Comparison of ENCODE assay signal across 21 cellular contexts in genomic region chr14:95388699-95389098, GRCh38.
DNase-seq lines count a peak whose midpoint lies in the region; ATAC-seq and TF ChIP-seq lines count a peak whose summit lies in the region.
"Had no signal": no experiment of that assay in that cellular context is flagged by ENCODE, and none has a peak within 500 bp of the region (broad histone marks: within the 10 kb centered on the region; RNA-seq: fewer than 3 reads in every experiment).

No MANE protein-coding gene starts in this region.

- WGBS in GM23248 (ENCODE audit: low coverage in 1 of 2, low lambda C conversion rate in 2 of 2, missing lambda C conversion rate in 2 of 2), 2 experiments, result 29 to 38% methylated on average over 4 of the region's 4 CpGs
- WGBS in smooth muscle cell (ENCODE audit: low lambda C conversion rate), result 58% methylated on average over 4 of the region's 4 CpGs

- H3K27me3 ChIP-seq in GM23248 (replicated peaks; ENCODE audit: insufficient read depth), result no peaks in the 10 kb centered on the region
- H3K27me3 ChIP-seq in WERI-Rb-1 (ENCODE audit: insufficient read depth, low read depth, severe bottlenecking), result no peaks in the 10 kb centered on the region
- H3K27me3 ChIP-seq in smooth muscle cell (ENCODE audit: low read depth), result no peaks in the 10 kb centered on the region
- H3K27me3 ChIP-seq: sigmoid colon, tibial nerve had no signal

- H3K36me3 ChIP-seq in GM23248 (ENCODE audit: low read depth) (no peaks in the 10 kb centered on the region), WERI-Rb-1 (no peaks in the 10 kb centered on the region), smooth muscle cell (ENCODE audit: low read depth) (no peaks in the 10 kb centered on the region)
- H3K36me3 ChIP-seq: sigmoid colon, tibial nerve had no signal

- H3K4me2 ChIP-seq in GM23248 (ENCODE audit: unreplicated experiment) (no peak overlapping the region), smooth muscle cell (peak overlapping the region; percentile 31)

- DNase-seq in GM23248 (peak; percentile 62), WERI-Rb-1 (no peak), iris pigment epithelial cell (ENCODE audit: low read depth) (peak; percentile 41), smooth muscle cell (lab: John Stamatoyannopoulos, UW; ENCODE audit: unreplicated experiment) (no peak), mucosa of gallbladder (ENCODE audit: low spot score) (no peak)
- DNase-seq: activated CD4-positive, alpha-beta T cell treated with anti-CD3 and anti-CD28 coated beads for 1 hour; activated CD8-positive, alpha-beta memory T cell treated with anti-CD3 and anti-CD28 coated beads for 24 hours; activated naive CD4-positive, alpha-beta T cell treated with anti-CD3 and anti-CD28 coated beads, Interleukin-2, amount 50 U/mL, for 16 hours; activated T-cell treated with anti-CD3 and anti-CD28 coated beads, Interleukin-2, amount 50 U/mL, for 4 hours; cortex of kidney; DMS79; naive thymus-derived CD4-positive, alpha-beta T cell; NCI-H1092; NCI-H510A treated with DMSO at 0.1 percent for 48 hours; RPMI8226; sigmoid colon; stimulated activated CD4-positive, alpha-beta T cell treated with anti-CD3 and anti-CD28 coated beads, Interleukin-2, amount 100 ng/mL, for 24 hours; stimulated activated naive B cell treated with anti-CD40 and anti-IgM and Interleukin-4, amounts not matched to agents 10 μg/mL and 1 μg/mL and 100 μg/mL, for 72 hours had no signal

- TF ChIP-seq CTCF in WERI-Rb-1 (IDR thresholded peaks at IDR 0.05; ENCODE audit: low read depth, low read length) (no peak), smooth muscle cell (IDR thresholded peaks at IDR 0.05; ENCODE audit: borderline replicate concordance, insufficient read depth, poor library complexity, severe bottlenecking) (no peak)

- H3K9ac ChIP-seq in GM23248, result no peak overlapping the region
- H3K9ac ChIP-seq in smooth muscle cell (ENCODE audit: low read depth), result no peak overlapping the region

- no peaks in the 10 kb centered on the region for H3K9me3 ChIP-seq in GM23248 (ENCODE audit: low read depth)
- peaks cover 6% of the 10 kb centered on the region for H3K9me3 ChIP-seq in WERI-Rb-1 (ENCODE audit: severe bottlenecking)
- H3K9me3 ChIP-seq in smooth muscle cell (replicated peaks; ENCODE audit: low read depth), result no peaks in the 10 kb centered on the region
- H3K9me3 ChIP-seq: sigmoid colon had no signal

- H3K9me2 ChIP-seq in GM23248 (ENCODE audit: insufficient read depth), result no peaks in the 10 kb centered on the region

- H3K79me2 ChIP-seq in GM23248 (ENCODE audit: insufficient read depth) (no peaks in the 10 kb centered on the region), smooth muscle cell (ENCODE audit: low read depth) (no peaks in the 10 kb centered on the region)

- in situ Hi-C loops in GM23248 (cut with MboI), result no loop called here

- no peak for ATAC-seq in HG03342 (IDR thresholded peaks at IDR 0.05; ENCODE audit: unreplicated experiment)
- no peak for ATAC-seq in HG03039 (IDR thresholded peaks at IDR 0.05; ENCODE audit: unreplicated experiment)
- ATAC-seq: activated T-cell treated with anti-CD3 and anti-CD28 coated beads, Interleukin-2, amount 50 U/mL, for 4 hours; naive thymus-derived CD4-positive, alpha-beta T cell; stimulated activated naive B cell treated with anti-CD40 and anti-IgM and Interleukin-4, amounts not matched to agents 10 μg/mL and 1 μg/mL and 100 μg/mL, for 72 hours had no signal

- H3K27ac ChIP-seq in GM23248, result no peak overlapping the region
- H3K27ac ChIP-seq in WERI-Rb-1, result peak overlapping the region; percentile 68
- H3K27ac ChIP-seq in smooth muscle cell (ENCODE audit: low read depth), result peak overlapping the region; percentile 30

- 0 out of 2 replicates have a peak overlapping the region, but pooled peaks have one; percentile 20 for H2AFZ ChIP-seq in GM23248
- no peak overlapping the region for H2AFZ ChIP-seq in smooth muscle cell (ENCODE audit: low read depth)

- H3K4me3 ChIP-seq in GM23248, result no peak overlapping the region
- no peak overlapping the region for H3K4me3 ChIP-seq in WERI-Rb-1 (ENCODE audit: low read depth, low read length)
- H3K4me3 ChIP-seq in smooth muscle cell, result no peak overlapping the region
- H3K4me3 ChIP-seq: sigmoid colon, tibial nerve had no signal

- H3F3A ChIP-seq in GM23248 (ENCODE audit: insufficient read depth), result 0 out of 2 replicates have a peak, but pooled peaks cover 7% of the 10 kb centered on the region
- no peaks in the 10 kb centered on the region for H3F3A ChIP-seq in smooth muscle cell (ENCODE audit: low read depth)

- H3K4me1 ChIP-seq in GM23248 (ENCODE audit: insufficient read depth), result no peaks in the 10 kb centered on the region
- H3K4me1 ChIP-seq in smooth muscle cell (ENCODE audit: low read depth), result no peaks in the 10 kb centered on the region
- H3K4me1 ChIP-seq: sigmoid colon had no signal

- H4K20me1 ChIP-seq in GM23248 (ENCODE audit: insufficient read depth) (no peaks in the 10 kb centered on the region), smooth muscle cell (ENCODE audit: low read depth) (no peaks in the 10 kb centered on the region)

Comparison
In these comparisons a context has a peak if more than half of its experiments do, and no peak if none do; other contexts are left out.
1. DNase-seq: peak in GM23248 (single experiment) and iris pigment epithelial cell (single experiment); none in WERI-Rb-1 (single experiment), smooth muscle cell (single experiment) and mucosa of gallbladder (single experiment).